ENCODE assay signal across 1 cellular context in genomic region chr9:98867434-98868168, GRCh38.
TF ChIP-seq lines count a peak whose summit lies in the region.

No MANE protein-coding gene starts in this region.

TF ChIP-seq in K562, 482 proteins besides CTCF, POLR2A, EP300 and RAD21 (continued from another document and continues in another):
- TF ChIP-seq UBTF (IDR thresholded peaks at IDR 0.05; ENCODE audit: borderline replicate concordance in 1 of 2, low read depth in 2 of 2, low read length in 2 of 2) (no peak), ZNF780A (CRISPR knock-in tag; IDR thresholded peaks at IDR 0.05) (peak; percentile 33; the same call in 1 of the 2 replicates), ZBTB8A (IDR thresholded peaks at IDR 0.05; ENCODE audit: partially characterized antibody) (no peak), ZNF24 (IDR thresholded peaks at IDR 0.05) (peak; percentile 78; the same call in 1 of the 2 replicates), CEBPG (CRISPR knock-in tag; IDR thresholded peaks at IDR 0.05) (peak; percentile 100), CEBPG (tag; conservative IDR thresholded peaks at IDR 0.05 in 1 of 2, IDR thresholded peaks at IDR 0.05 in 1 of 2) (peak; percentile 100), SP2 (IDR thresholded peaks at IDR 0.05; ENCODE audit: extremely low read depth, low read depth, low read length, poor library complexity, severe bottlenecking) (no peak), PPARD (CRISPR knock-in tag; IDR thresholded peaks at IDR 0.05) (no peak), PHB2 (IDR thresholded peaks at IDR 0.05; ENCODE audit: low read depth) (no peak), MIER1 (IDR thresholded peaks at IDR 0.05; ENCODE audit: low read depth) (no peak), STAG1 (CRISPR knock-in tag; IDR thresholded peaks at IDR 0.05; ENCODE audit: borderline replicate concordance) (no peak), NCOR1 (IDR thresholded peaks at IDR 0.05) (no peak; the same call in 1 of the 2 replicates), RAD51 (IDR thresholded peaks at IDR 0.05; ENCODE audit: borderline replicate concordance, low read depth) (peak; percentile 9; the same call in 1 of the 2 replicates), ZNF785 (CRISPR knock-in tag; IDR thresholded peaks at IDR 0.05) (0 out of 2 replicates have a peak, but pooled peaks have one; percentile 29), FIP1L1 (IDR thresholded peaks at IDR 0.05; ENCODE audit: low read depth, low read length, poor library complexity, severe bottlenecking) (no peak), HDAC8 (tag; IDR thresholded peaks at IDR 0.05) (peak; percentile 94), ZFP36 (IDR thresholded peaks at IDR 0.05; ENCODE audit: low read depth, low read length, partially characterized antibody) (peak; percentile 12), SRF (CRISPR knock-in tag; IDR thresholded peaks at IDR 0.05) (no peak), SFPQ (IDR thresholded peaks at IDR 0.05; ENCODE audit: low read depth, low read length) (no peak), AFF4 (CRISPR knock-in tag; IDR thresholded peaks at IDR 0.05) (no peak; the same call in 1 of the 2 replicates), C11orf30 (IDR thresholded peaks at IDR 0.05; ENCODE audit: low read depth) (no peak), PHF8 (IDR thresholded peaks at IDR 0.05; ENCODE audit: borderline replicate concordance, low read length) (no peak), CBX1 (IDR thresholded peaks at IDR 0.05; ENCODE audit: low read depth) (peak; percentile 51; the same call in 1 of the 2 replicates), CREB3 (tag; conservative IDR thresholded peaks at IDR 0.05; ENCODE audit: low read depth) (peak; percentile 75; the same call in 1 of the 2 replicates), MAZ (CRISPR knock-in tag; conservative IDR thresholded peaks at IDR 0.05 in 1 of 2, IDR thresholded peaks at IDR 0.05 in 1 of 2) (peak; percentile 68 to 86), ZBTB12 (CRISPR knock-in tag; IDR thresholded peaks at IDR 0.05) (peak; percentile 61; the same call in 1 of the 2 replicates), NCOA6 (IDR thresholded peaks at IDR 0.05) (no peak), HMBOX1 (IDR thresholded peaks at IDR 0.05) (no peak)
- TF ChIP-seq, protein P1, sequence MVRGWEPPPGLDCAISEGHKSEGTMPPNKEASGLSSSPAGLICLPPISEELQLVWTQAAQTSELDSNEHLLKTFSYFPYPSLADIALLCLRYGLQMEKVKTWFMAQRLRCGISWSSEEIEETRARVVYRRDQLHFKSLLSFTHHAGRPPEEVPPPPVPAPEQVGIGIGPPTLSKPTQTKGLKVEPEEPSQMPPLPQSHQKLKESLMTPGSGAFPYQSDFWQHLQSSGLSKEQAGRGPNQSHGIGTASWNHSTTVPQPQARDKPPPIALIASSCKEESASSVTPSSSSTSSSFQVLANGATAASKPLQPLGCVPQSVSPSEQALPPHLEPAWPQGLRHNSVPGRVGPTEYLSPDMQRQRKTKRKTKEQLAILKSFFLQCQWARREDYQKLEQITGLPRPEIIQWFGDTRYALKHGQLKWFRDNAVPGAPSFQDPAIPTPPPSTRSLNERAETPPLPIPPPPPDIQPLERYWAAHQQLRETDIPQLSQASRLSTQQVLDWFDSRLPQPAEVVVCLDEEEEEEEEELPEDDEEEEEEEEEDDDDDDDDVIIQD (CRISPR knock-in tag; IDR thresholded peaks at IDR 0.05), result peak; percentile 88; the same call in 1 of the 2 replicates
- TF ChIP-seq, protein P2, sequence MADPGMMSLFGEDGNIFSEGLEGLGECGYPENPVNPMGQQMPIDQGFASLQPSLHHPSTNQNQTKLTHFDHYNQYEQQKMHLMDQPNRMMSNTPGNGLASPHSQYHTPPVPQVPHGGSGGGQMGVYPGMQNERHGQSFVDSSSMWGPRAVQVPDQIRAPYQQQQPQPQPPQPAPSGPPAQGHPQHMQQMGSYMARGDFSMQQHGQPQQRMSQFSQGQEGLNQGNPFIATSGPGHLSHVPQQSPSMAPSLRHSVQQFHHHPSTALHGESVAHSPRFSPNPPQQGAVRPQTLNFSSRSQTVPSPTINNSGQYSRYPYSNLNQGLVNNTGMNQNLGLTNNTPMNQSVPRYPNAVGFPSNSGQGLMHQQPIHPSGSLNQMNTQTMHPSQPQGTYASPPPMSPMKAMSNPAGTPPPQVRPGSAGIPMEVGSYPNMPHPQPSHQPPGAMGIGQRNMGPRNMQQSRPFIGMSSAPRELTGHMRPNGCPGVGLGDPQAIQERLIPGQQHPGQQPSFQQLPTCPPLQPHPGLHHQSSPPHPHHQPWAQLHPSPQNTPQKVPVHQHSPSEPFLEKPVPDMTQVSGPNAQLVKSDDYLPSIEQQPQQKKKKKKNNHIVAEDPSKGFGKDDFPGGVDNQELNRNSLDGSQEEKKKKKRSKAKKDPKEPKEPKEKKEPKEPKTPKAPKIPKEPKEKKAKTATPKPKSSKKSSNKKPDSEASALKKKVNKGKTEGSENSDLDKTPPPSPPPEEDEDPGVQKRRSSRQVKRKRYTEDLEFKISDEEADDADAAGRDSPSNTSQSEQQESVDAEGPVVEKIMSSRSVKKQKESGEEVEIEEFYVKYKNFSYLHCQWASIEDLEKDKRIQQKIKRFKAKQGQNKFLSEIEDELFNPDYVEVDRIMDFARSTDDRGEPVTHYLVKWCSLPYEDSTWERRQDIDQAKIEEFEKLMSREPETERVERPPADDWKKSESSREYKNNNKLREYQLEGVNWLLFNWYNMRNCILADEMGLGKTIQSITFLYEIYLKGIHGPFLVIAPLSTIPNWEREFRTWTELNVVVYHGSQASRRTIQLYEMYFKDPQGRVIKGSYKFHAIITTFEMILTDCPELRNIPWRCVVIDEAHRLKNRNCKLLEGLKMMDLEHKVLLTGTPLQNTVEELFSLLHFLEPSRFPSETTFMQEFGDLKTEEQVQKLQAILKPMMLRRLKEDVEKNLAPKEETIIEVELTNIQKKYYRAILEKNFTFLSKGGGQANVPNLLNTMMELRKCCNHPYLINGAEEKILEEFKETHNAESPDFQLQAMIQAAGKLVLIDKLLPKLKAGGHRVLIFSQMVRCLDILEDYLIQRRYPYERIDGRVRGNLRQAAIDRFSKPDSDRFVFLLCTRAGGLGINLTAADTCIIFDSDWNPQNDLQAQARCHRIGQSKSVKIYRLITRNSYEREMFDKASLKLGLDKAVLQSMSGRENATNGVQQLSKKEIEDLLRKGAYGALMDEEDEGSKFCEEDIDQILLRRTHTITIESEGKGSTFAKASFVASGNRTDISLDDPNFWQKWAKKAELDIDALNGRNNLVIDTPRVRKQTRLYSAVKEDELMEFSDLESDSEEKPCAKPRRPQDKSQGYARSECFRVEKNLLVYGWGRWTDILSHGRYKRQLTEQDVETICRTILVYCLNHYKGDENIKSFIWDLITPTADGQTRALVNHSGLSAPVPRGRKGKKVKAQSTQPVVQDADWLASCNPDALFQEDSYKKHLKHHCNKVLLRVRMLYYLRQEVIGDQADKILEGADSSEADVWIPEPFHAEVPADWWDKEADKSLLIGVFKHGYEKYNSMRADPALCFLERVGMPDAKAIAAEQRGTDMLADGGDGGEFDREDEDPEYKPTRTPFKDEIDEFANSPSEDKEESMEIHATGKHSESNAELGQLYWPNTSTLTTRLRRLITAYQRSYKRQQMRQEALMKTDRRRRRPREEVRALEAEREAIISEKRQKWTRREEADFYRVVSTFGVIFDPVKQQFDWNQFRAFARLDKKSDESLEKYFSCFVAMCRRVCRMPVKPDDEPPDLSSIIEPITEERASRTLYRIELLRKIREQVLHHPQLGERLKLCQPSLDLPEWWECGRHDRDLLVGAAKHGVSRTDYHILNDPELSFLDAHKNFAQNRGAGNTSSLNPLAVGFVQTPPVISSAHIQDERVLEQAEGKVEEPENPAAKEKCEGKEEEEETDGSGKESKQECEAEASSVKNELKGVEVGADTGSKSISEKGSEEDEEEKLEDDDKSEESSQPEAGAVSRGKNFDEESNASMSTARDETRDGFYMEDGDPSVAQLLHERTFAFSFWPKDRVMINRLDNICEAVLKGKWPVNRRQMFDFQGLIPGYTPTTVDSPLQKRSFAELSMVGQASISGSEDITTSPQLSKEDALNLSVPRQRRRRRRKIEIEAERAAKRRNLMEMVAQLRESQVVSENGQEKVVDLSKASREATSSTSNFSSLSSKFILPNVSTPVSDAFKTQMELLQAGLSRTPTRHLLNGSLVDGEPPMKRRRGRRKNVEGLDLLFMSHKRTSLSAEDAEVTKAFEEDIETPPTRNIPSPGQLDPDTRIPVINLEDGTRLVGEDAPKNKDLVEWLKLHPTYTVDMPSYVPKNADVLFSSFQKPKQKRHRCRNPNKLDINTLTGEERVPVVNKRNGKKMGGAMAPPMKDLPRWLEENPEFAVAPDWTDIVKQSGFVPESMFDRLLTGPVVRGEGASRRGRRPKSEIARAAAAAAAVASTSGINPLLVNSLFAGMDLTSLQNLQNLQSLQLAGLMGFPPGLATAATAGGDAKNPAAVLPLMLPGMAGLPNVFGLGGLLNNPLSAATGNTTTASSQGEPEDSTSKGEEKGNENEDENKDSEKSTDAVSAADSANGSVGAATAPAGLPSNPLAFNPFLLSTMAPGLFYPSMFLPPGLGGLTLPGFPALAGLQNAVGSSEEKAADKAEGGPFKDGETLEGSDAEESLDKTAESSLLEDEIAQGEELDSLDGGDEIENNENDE (IDR thresholded peaks at IDR 0.05; ENCODE audit: low read depth, low read length), result no peak
